In the genomic region with DNA sequence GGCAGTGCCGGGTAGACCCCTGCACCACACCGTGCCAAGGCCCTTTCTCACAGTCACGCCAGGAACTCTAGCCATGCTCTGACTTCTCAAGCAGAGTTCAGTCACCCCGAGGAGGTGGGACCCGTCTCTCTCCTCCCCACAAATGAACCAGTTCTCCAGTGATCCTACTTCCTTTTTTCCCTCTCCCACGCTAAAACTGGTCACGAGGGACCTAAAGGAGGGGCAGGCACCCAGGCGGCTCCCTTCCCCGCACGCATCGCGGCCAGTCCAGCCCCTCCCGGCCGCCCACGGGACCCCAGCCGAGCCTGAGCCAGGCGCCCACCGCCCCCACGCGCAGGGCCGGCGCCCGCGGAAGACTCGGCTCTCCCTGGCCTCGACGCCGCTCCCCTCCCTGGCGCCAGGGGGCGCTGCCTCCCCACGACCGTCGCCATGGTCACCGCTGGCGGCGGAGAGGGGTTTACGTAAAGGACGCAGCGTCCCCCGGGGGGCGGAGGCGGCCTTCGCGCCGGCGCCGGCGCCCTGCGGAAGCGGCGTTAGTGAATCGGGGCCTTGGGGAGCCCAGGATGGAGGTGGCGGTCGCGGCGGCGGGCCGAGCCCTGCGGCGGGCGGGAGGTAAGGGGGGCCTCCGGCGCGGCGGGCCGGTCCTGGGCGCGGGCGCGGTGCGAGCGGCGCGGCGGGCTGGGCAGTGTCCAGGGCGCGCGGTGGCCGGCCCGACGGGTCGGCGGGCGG, we compare ENCODE assay signal across 8 cellular contexts. TPM values are rescaled to one million over a fixed set of nuclear protein-coding genes. Genes with fewer than 3 reads are reported as not detected.
DNase-seq lines count a peak whose midpoint lies in the region; ATAC-seq, FAIRE-seq and TF ChIP-seq lines count a peak whose summit lies in the region.

A gene with protein sequence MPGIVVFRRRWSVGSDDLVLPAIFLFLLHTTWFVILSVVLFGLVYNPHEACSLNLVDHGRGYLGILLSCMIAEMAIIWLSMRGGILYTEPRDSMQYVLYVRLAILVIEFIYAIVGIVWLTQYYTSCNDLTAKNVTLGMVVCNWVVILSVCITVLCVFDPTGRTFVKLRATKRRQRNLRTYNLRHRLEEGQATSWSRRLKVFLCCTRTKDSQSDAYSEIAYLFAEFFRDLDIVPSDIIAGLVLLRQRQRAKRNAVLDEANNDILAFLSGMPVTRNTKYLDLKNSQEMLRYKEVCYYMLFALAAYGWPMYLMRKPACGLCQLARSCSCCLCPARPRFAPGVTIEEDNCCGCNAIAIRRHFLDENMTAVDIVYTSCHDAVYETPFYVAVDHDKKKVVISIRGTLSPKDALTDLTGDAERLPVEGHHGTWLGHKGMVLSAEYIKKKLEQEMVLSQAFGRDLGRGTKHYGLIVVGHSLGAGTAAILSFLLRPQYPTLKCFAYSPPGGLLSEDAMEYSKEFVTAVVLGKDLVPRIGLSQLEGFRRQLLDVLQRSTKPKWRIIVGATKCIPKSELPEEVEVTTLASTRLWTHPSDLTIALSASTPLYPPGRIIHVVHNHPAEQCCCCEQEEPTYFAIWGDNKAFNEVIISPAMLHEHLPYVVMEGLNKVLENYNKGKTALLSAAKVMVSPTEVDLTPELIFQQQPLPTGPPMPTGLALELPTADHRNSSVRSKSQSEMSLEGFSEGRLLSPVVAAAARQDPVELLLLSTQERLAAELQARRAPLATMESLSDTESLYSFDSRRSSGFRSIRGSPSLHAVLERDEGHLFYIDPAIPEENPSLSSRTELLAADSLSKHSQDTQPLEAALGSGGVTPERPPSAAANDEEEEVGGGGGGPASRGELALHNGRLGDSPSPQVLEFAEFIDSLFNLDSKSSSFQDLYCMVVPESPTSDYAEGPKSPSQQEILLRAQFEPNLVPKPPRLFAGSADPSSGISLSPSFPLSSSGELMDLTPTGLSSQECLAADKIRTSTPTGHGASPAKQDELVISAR (plus strand): TSS at position 499 of the 729 bp plus-strand sequence. CDS start 39,765 bp downstream, outside the sequence.

- DNase-seq in GDM1 (lab: John Stamatoyannopoulos, UW) (peak; percentile 62), HK-2 (ENCODE audit: unreplicated experiment) (peak; percentile 71), RCC 7860 (ENCODE audit: low spot score) (peak; percentile 38), activated gamma-delta T cell (lab: John Stamatoyannopoulos, UW) (peak; percentile 67), substantia nigra (lab: John Stamatoyannopoulos, UW) (peak in 46 of 49 donors; percentile 13 to 88 (median 63))

- TF ChIP-seq EP300 in gastroesophageal sphincter (IDR thresholded peaks at IDR 0.05) = no peak

- ATAC-seq in gastroesophageal sphincter = peak; percentile 83
- ATAC-seq in HG02571 (IDR thresholded peaks at IDR 0.05; ENCODE audit: unreplicated experiment) = no peak

- no peak for FAIRE-seq in RCC 7860 (lab: Jason Lieb, UNC)

- H3K27me3 ChIP-seq in gastroesophageal sphincter (peaks cover 24% of the 10 kb centered on the region), neutrophil (peaks cover 82% of the 10 kb centered on the region)

- no peaks in the 10 kb centered on the region for H3K36me3 ChIP-seq in gastroesophageal sphincter
- no peaks in the 10 kb centered on the region for H3K36me3 ChIP-seq in neutrophil

- WGBS in gastroesophageal sphincter (ENCODE audit: low coverage in 1 of 2), 2 donors = 1% methylated on average over 14 of the region's 84 CpGs; no CpG with 5 or more reads in 1 of the 2 donors

- peak in 3 of 4 experiments; percentile 97 to 99 (median 99) for TF ChIP-seq CTCF in gastroesophageal sphincter (IDR thresholded peaks at IDR 0.05)
- TF ChIP-seq CTCF in neutrophil (IDR thresholded peaks at IDR 0.05) = peak; percentile 76

- peak within 1 kb of the TSS in 3 of 4 donors; percentile 33 to 59 (median 57) for H3K27ac ChIP-seq in gastroesophageal sphincter
- no peak within 1 kb of the TSS for H3K27ac ChIP-seq in neutrophil
- no peak within 1 kb of the TSS for H3K27ac ChIP-seq in substantia nigra (ENCODE audit: low read depth, low read length, poor library complexity, severe bottlenecking)

- H3K4me1 ChIP-seq in gastroesophageal sphincter = peaks cover 0 to 59% (median 17%) of the 10 kb centered on the region in 3 donors
- peaks cover 0 to 5% of the 10 kb centered on the region in 2 experiments for H3K4me1 ChIP-seq in neutrophil (ENCODE audit: control insufficient read depth in 1 of 2, insufficient read depth in 1 of 2, low read depth in 1 of 2, low read length in 1 of 2)

- H3K9me3 ChIP-seq in gastroesophageal sphincter (no peaks in the 10 kb centered on the region), neutrophil (no peaks in the 10 kb centered on the region)

- peak in 1 of 2 donors; percentile 13 for TF ChIP-seq POLR2A in gastroesophageal sphincter (IDR thresholded peaks at IDR 0.05)

- H3K4me3 ChIP-seq in gastroesophageal sphincter (peak within 1 kb of the TSS; percentile 33 to 58), neutrophil (ENCODE audit: low read depth in 1 of 2, low read length in 1 of 2) (peak within 1 kb of the TSS; percentile 20 to 46)

RNA-seq across cellular contexts. Expression of the gene that starts here (rescaled TPM):
- 1 to 10 TPM; 1.5 to 5.6 (median 3.4) TPM for total RNA-seq in gastroesophageal sphincter

Comparison
In these comparisons a context has a peak if more than half of its experiments do, and no peak if none do; other contexts are left out.
1. H3K27ac ChIP-seq: peak in gastroesophageal sphincter (3 of 4); none in neutrophil (single experiment) and substantia nigra (single experiment).
2. Peak in every context shown above with its lines, with median percentiles within 50 percentile points of each other: DNase-seq.